Comparison of ENCODE assay signal across 1 cellular context in the genomic region with DNA sequence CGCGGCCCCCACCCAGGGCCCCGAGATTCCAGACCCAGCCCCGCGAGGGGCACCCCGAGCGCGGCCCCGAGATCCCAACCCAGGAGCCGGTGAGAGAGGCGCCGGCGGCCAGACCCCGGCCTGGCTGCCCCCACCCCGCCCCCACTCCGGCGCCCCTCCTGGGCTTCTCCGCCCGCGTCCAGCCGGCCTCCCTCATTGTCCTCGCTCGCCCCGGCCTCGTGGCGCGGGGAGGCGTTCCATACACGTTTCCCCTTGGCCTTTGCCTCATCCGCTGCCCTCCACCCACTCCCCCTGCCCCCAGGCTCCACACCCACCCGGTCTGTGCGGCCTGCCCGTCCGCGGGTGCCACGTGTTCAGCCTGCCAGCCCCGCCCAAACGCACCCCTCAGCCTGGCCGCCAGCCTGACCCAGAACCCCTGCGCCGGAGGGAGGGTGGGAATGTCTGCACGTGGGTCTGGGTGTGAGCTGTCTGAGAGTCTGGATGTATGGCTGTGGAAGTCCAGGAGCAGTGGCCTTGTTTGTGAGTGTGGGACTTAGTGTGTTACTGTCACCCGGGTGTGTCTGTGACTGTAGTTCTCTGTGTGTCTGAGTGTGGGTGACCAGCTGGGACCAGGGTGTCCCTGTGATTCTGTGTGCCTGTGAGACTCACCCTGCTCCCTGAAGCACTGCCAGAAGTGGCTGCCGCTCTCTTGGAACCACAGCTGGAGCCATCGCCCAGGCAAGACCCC.
TF ChIP-seq lines count a peak whose summit lies in the region.

No MANE protein-coding gene starts in this region.

TF ChIP-seq in H1, 55 proteins besides CTCF, POLR2A, EP300 and RAD21:
- TF ChIP-seq CBX8 (IDR thresholded peaks at IDR 0.05; ENCODE audit: borderline replicate concordance, low read depth, low read length) (no peak), ASH2L (IDR thresholded peaks at IDR 0.05; ENCODE audit: low read length) (no peak), JUND (IDR thresholded peaks at IDR 0.05; ENCODE audit: low read length) (no peak), EGR1 (IDR thresholded peaks at IDR 0.05; ENCODE audit: borderline replicate concordance, low read depth, low read length) (no peak), TBP (IDR thresholded peaks at IDR 0.05; ENCODE audit: low read depth, low read length) (no peak), TAF1 (IDR thresholded peaks at IDR 0.05; ENCODE audit: low read depth, low read length) (no peak), TEAD4 (IDR thresholded peaks at IDR 0.05; ENCODE audit: low read depth, low read length) (no peak), TAF7 (optimal IDR thresholded peaks at IDR 0.05; ENCODE audit: borderline replicate concordance, low read depth, low read length) (no peak), GTF2F1 (IDR thresholded peaks at IDR 0.05; ENCODE audit: borderline replicate concordance, low read depth, low read length) (no peak), CHD7 (IDR thresholded peaks at IDR 0.05; ENCODE audit: insufficient replicate concordance, low read length) (no peak), KDM4A (IDR thresholded peaks at IDR 0.05; ENCODE audit: low read depth, low read length, severe bottlenecking) (no peak), SIRT6 (IDR thresholded peaks at IDR 0.05; ENCODE audit: low read length) (no peak), CBX5 (IDR thresholded peaks at IDR 0.05; ENCODE audit: low read depth, low read length) (no peak), YY1 (IDR thresholded peaks at IDR 0.05; ENCODE audit: low read depth, low read length) (no peak), USF2 (IDR thresholded peaks at IDR 0.05; ENCODE audit: low read length) (0 out of 2 replicates have a peak, but pooled peaks have one; percentile 18), CREB1 (IDR thresholded peaks at IDR 0.05) (no peak), HDAC6 (IDR thresholded peaks at IDR 0.05; ENCODE audit: low read depth, low read length) (no peak), BACH1 (IDR thresholded peaks at IDR 0.05; ENCODE audit: low read length) (no peak), RBBP5 (IDR thresholded peaks at IDR 0.05; ENCODE audit: borderline replicate concordance, low read depth, low read length) (no peak), SP2 (IDR thresholded peaks at IDR 0.05; ENCODE audit: low read length) (no peak), SIX5 (IDR thresholded peaks at IDR 0.05; ENCODE audit: low read depth, low read length) (no peak), SIN3A (conservative IDR thresholded peaks at IDR 0.05 in 1 of 2, IDR thresholded peaks at IDR 0.05 in 1 of 2; ENCODE audit: low read depth in 1 of 2, low read length in 2 of 2) (peak in 1 of 2 experiments; percentile 63; a peak in 2 of 4 replicates), GABPA (IDR thresholded peaks at IDR 0.05; ENCODE audit: borderline replicate concordance, insufficient read depth, low read length) (no peak), BRCA1 (IDR thresholded peaks at IDR 0.05; ENCODE audit: low read depth, low read length) (no peak), CHD2 (IDR thresholded peaks at IDR 0.05; ENCODE audit: low read length) (no peak), NANOG (IDR thresholded peaks at IDR 0.05; ENCODE audit: insufficient read depth, low read depth, low read length, poor library complexity, severe bottlenecking) (no peak), KDM5A (IDR thresholded peaks at IDR 0.05; ENCODE audit: low read length) (no peak), ZNF274 (IDR thresholded peaks at IDR 0.05; ENCODE audit: borderline replicate concordance, extremely low read depth, low read length) (no peak), SAP30 (IDR thresholded peaks at IDR 0.05; ENCODE audit: insufficient read depth, insufficient replicate concordance, low read length) (peak; percentile 58), MAX (IDR thresholded peaks at IDR 0.05) (peak; percentile 94), FOSL1 (IDR thresholded peaks at IDR 0.05; ENCODE audit: insufficient read depth, low read depth, low read length) (no peak)
- TF ChIP-seq, protein P1, sequence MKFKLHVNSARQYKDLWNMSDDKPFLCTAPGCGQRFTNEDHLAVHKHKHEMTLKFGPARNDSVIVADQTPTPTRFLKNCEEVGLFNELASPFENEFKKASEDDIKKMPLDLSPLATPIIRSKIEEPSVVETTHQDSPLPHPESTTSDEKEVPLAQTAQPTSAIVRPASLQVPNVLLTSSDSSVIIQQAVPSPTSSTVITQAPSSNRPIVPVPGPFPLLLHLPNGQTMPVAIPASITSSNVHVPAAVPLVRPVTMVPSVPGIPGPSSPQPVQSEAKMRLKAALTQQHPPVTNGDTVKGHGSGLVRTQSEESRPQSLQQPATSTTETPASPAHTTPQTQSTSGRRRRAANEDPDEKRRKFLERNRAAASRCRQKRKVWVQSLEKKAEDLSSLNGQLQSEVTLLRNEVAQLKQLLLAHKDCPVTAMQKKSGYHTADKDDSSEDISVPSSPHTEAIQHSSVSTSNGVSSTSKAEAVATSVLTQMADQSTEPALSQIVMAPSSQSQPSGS (IDR thresholded peaks at IDR 0.05; ENCODE audit: low read length) = no peak
- TF ChIP-seq, protein P2, sequence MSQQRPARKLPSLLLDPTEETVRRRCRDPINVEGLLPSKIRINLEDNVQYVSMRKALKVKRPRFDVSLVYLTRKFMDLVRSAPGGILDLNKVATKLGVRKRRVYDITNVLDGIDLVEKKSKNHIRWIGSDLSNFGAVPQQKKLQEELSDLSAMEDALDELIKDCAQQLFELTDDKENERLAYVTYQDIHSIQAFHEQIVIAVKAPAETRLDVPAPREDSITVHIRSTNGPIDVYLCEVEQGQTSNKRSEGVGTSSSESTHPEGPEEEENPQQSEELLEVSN (IDR thresholded peaks at IDR 0.05) = peak; percentile 74
TF ChIP-seq in H1: peak in this region for 5.
